In genomic region chr1:28891256-28891655, GRCh38 we compare ENCODE assay signal across 26 cellular contexts.
"Had no signal": no experiment of that assay in that cellular context is flagged by ENCODE, and none has a peak within 500 bp of the region (broad histone marks: within the 10 kb centered on the region; RNA-seq: fewer than 3 reads in every experiment).

No MANE protein-coding gene starts in this region.

- FAIRE-seq: keratinocyte, TTC549 had no signal

- H3K27me3 Mint-ChIP-seq: activated naive CD4-positive, alpha-beta T cell treated with anti-CD3 and anti-CD28 coated beads, Interleukin-2, amount 10 ng/mL, durations not matched to agents 7 days and 5 days; stimulated activated naive CD8-positive, alpha-beta T cell treated with anti-CD3 and anti-CD28 coated beads, Interleukin-15, amount 100 ng/mL, for 72 hours had no signal

- ATAC-seq: activated T-cell treated with anti-CD3 and anti-CD28 coated beads, Interleukin-2, amount 50 U/mL, for 72 hours; esophagus mucosa; left cardiac atrium; left ventricle myocardium superior; sciatic nerve; stimulated activated naive CD8-positive, alpha-beta T cell treated with anti-CD3 and anti-CD28 coated beads, Interleukin-15, amount 100 ng/mL, for 72 hours; upper lobe of right lung had no signal

- DNase-seq: activated CD4-positive, alpha-beta T cell treated with anti-CD3 and anti-CD28 coated beads, Interleukin-2, amount 50 U/mL, for 4 hours; activated naive CD4-positive, alpha-beta T cell treated with anti-CD3 and anti-CD28 coated beads, Interleukin-2, amount 10 ng/mL, durations not matched to agents 7 days and 5 days; activated T-cell treated with anti-CD3 and anti-CD28 coated beads for 4 hours; activated T-cell treated with anti-CD3 and anti-CD28 coated beads, Interleukin-2, amount 50 U/mL, for 72 hours; amygdala; caudate nucleus; endodermal cell; foreskin fibroblast; head of caudate nucleus; hippocampal formation; left cardiac atrium; left ventricle myocardium superior; ovary; stimulated activated CD4-positive, alpha-beta T cell treated with anti-CD3 and anti-CD28 coated beads, Interleukin-12 subunit alpha, Interleukin-12 subunit beta, amount 100 ng/mL, for 4 hours; stimulated activated CD4-positive, alpha-beta T cell treated with anti-CD3 and anti-CD28 coated beads, Interleukin-4, amount 100 ng/mL, for 1 hour; stimulated activated naive CD8-positive, alpha-beta T cell treated with anti-CD3 and anti-CD28 coated beads, Interleukin-15, amount 100 ng/mL, for 72 hours; T-helper 1 cell; thyroid gland; upper lobe of right lung had no signal

- H3K4me3 Mint-ChIP-seq: activated naive CD4-positive, alpha-beta T cell treated with anti-CD3 and anti-CD28 coated beads, Interleukin-2, amount 10 ng/mL, durations not matched to agents 7 days and 5 days; activated T-cell treated with anti-CD3 and anti-CD28 coated beads, Interleukin-2, amount 50 U/mL, for 72 hours; endodermal cell; nephron; stimulated activated naive CD8-positive, alpha-beta T cell treated with anti-CD3 and anti-CD28 coated beads, Interleukin-15, amount 100 ng/mL, for 72 hours had no signal

- H3K9me3 Mint-ChIP-seq: activated naive CD4-positive, alpha-beta T cell treated with anti-CD3 and anti-CD28 coated beads, Interleukin-2, amount 10 ng/mL, durations not matched to agents 7 days and 5 days; activated T-cell treated with anti-CD3 and anti-CD28 coated beads, Interleukin-2, amount 50 U/mL, for 72 hours; endodermal cell; nephron; stimulated activated naive CD8-positive, alpha-beta T cell treated with anti-CD3 and anti-CD28 coated beads, Interleukin-15, amount 100 ng/mL, for 72 hours had no signal

- H3K27me3 ChIP-seq: ovary, thyroid gland, upper lobe of right lung had no signal

- H3K9me3 ChIP-seq: ovary, thyroid gland, upper lobe of right lung had no signal

- H3K27ac ChIP-seq: ovary, skin epidermis, thyroid gland, upper lobe of right lung had no signal

- H3K27ac Mint-ChIP-seq: activated naive CD4-positive, alpha-beta T cell treated with anti-CD3 and anti-CD28 coated beads, Interleukin-2, amount 10 ng/mL, durations not matched to agents 7 days and 5 days; activated T-cell treated with anti-CD3 and anti-CD28 coated beads, Interleukin-2, amount 50 U/mL, for 72 hours; endodermal cell; nephron; progenitor cell of endocrine pancreas had no signal

- H3K36me3 ChIP-seq: ovary, thyroid gland had no signal

- H3K4me3 ChIP-seq: ovary, skin epidermis, thyroid gland, upper lobe of right lung had no signal
